8 cellular contexts compared by ENCODE assay signal in the genomic region with DNA sequence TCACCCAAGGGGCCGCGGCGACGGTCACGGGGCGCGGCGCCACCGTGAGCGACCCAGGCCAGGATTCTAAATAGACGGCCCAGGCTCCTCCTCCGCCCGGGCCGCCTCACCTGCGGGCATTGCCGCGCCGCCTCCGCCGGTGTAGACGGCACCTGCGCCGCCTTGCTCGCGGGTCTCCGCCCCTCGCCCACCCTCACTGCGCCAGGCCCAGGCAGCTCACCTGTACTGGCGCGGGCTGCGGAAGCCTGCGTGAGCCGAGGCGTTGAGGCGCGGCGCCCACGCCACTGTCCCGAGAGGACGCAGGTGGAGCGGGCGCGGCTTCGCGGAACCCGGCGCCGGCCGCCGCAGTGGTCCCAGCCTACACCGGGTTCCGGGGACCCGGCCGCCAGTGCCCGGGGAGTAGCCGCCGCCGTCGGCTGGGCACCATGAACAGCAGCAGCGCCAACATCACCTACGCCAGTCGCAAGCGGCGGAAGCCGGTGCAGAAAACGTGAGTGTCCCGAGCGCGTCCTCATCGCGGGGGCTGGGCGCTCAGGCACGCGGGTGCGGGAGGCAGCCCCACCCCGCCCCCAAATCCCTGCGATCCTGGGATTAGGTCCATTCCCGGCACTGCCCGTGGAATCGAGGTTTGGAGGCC. TPM values are rescaled to one million over a fixed set of nuclear protein-coding genes. Genes with fewer than 3 reads are reported as not detected.
DNase-seq lines count a peak whose midpoint lies in the region; ATAC-seq, FAIRE-seq and TF ChIP-seq lines count a peak whose summit lies in the region.

No MANE protein-coding gene starts in this region.

- intact Hi-C loops in pancreas (cut with DNase I), result no loop called here
- intact Hi-C loops in tibial artery (cut with DNase I; ENCODE audit: low total_unique reads), result loop anchor here (10.0 kb wide), 1 partner anchor 324 kb away; no protein-coding TSS in a partner anchor

- ATAC-seq in HG02870 (IDR thresholded peaks at IDR 0.05; ENCODE audit: unreplicated experiment) (peak; percentile 32), pancreas (peak; percentile 71 to 79 (median 74))

- FAIRE-seq in pancreas (lab: Jason Lieb, UNC) (no peak), GM19239 (lab: Jason Lieb, UNC) (no peak)

- peak overlapping the region; percentile 83 for H3K4me3 ChIP-seq in NT2/D1 (ENCODE audit: insufficient read length, low read depth)
- H3K4me3 ChIP-seq in pancreas, result peak overlapping the region; percentile 66 to 95 (median 86)
- peak overlapping the region; percentile 88 to 100 for H3K4me3 ChIP-seq in tibial artery

- WGBS in pancreas, 2 donors, result 0 to 1% methylated on average over 78 to 80 of the region's 80 CpGs

- H3K36me3 ChIP-seq in NT2/D1 (ENCODE audit: insufficient read depth, insufficient read length, low read length) (no peaks in the 10 kb centered on the region), pancreas (no peaks in the 10 kb centered on the region), tibial artery (no peaks in the 10 kb centered on the region)

- 0 out of 2 replicates have a peak, but pooled peaks cover 8% of the 10 kb centered on the region for H3K9me3 ChIP-seq in NT2/D1 (ENCODE audit: insufficient read depth, low read length)
- H3K9me3 ChIP-seq in pancreas, result no peaks in the 10 kb centered on the region
- no peaks in the 10 kb centered on the region for H3K9me3 ChIP-seq in tibial artery

- peak overlapping the region; percentile 80 for H3K9ac ChIP-seq in NT2/D1 (ENCODE audit: insufficient read length, low read depth)

- no peak for TF ChIP-seq CTCF in pancreas (IDR thresholded peaks at IDR 0.05)
- TF ChIP-seq CTCF in tibial artery (IDR thresholded peaks at IDR 0.05), result no peak

- peaks cover 15% of the 10 kb centered on the region for H3K27me3 ChIP-seq in NT2/D1 (ENCODE audit: insufficient read depth, insufficient read length)
- no peaks in the 10 kb centered on the region for H3K27me3 ChIP-seq in pancreas
- H3K27me3 ChIP-seq in tibial artery, result no peaks in the 10 kb centered on the region

- no peak for DNase-seq in NT2/D1 (ENCODE audit: low read depth, low spot score)
- peak; percentile 54 for DNase-seq in activated effector memory CD4-positive, alpha-beta T cell treated with Interleukin-2 at 50 U/mL for 16 hours
- DNase-seq in germinal center (ENCODE audit: low spot score), result peak; percentile 60
- peak; percentile 38 to 86 (median 64) for DNase-seq in pancreas
- DNase-seq in tibial artery, result peak; percentile 40 to 79
- no peak for DNase-seq in GM19239 (ENCODE audit: insufficient read length, low spot score)

- H3K27ac ChIP-seq in pancreas (peak overlapping the region; percentile 90 to 96 (median 92)), tibial artery (peak overlapping the region; percentile 94 to 99)

- no peaks in the 10 kb centered on the region for H3K4me1 ChIP-seq in NT2/D1 (ENCODE audit: insufficient read depth, insufficient read length)
- peaks cover 0 to 22% (median 16%) of the 10 kb centered on the region in 3 donors for H3K4me1 ChIP-seq in pancreas
- peaks cover 0 to 44% (median 0%) of the 10 kb centered on the region in 4 donors for H3K4me1 ChIP-seq in tibial artery

- peak; percentile 18 for TF ChIP-seq POLR2A in GM18526 (IDR thresholded peaks at IDR 0.05; ENCODE audit: extremely low read depth, insufficient read length)

RNA-seq across cellular contexts. Expression of a gene that starts 0.5 kb away (rescaled TPM):
- total RNA-seq in pancreas, result 10 to 100 TPM in 3 of 6 donors, 1 to 10 TPM in 3; 6.9 to 31.8 (median 11.5) TPM
- polyA plus RNA-seq in pancreas, result 1 to 10 TPM; 3.2 to 6.5 TPM

Comparison
In these comparisons a context has a peak if more than half of its experiments do, and no peak if none do; other contexts are left out.
1. DNase-seq: peak in activated effector memory CD4-positive, alpha-beta T cell treated with Interleukin-2 at 50 U/mL for 16 hours (single experiment), germinal center (single experiment), pancreas (6 of 6) and tibial artery (2 of 2); none in NT2/D1 (single experiment) and GM19239 (single experiment).
2. Peak in every context shown above with its lines, with median percentiles within 50 percentile points of each other: H3K4me3 ChIP-seq.